Comparison of ENCODE assay signal across 7 cellular contexts in the genomic region with DNA sequence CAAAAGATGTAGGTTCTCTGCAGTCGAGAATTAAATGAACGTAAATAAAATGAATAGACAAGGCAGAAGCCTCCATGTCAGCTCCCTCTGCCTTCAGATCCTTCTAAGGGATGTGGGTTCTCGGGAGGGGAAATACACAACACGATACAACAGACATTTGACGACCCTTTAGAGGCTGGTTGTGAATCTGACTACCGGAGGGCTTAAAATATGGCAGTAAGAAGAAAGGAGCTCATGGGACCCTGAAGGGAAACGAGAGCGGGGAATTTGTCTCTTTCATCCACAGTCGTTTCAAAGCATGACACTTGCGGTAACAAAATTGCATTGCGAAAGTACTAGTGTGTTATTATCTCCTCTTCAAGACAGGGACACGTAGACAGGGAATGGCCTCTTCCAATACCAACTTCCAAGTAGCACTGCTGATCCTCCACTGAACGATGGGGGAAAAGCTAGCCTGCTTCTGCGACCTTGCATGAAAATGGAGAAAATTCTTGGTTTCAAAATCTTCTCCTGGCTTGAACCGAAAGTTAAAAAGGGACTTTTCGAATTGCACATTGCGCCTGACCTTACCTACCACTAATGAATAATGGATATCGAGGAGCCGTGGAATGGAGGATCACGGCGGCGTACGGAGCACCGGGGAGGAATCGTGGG. TPM values are rescaled to one million over a fixed set of nuclear protein-coding genes. Genes with fewer than 3 reads are reported as not detected.
A peak's percentile ranks its signal among the peaks of the same experiment; 100 is the strongest.
DNase-seq lines count a peak whose midpoint lies in the region; ATAC-seq, FAIRE-seq and TF ChIP-seq lines count a peak whose summit lies in the region.

No MANE protein-coding gene starts in this region.

- no peak overlapping the region for H4K91ac ChIP-seq in IMR-90 (ENCODE audit: insufficient read depth, low read depth, low read length)

- H3K9ac ChIP-seq in IMR-90 (ENCODE audit: low read depth, low read length) = peak overlapping the region; percentile 15; the same call in 1 of the 2 replicates
- peak overlapping the region; percentile 51 to 72 for H3K9ac ChIP-seq in stomach smooth muscle (ENCODE audit: low read length in 2 of 2)

- H3K56ac ChIP-seq in IMR-90 (ENCODE audit: extremely low read depth, insufficient read depth, low read length) = no peak overlapping the region

- no peak overlapping the region for H2BK15ac ChIP-seq in IMR-90 (ENCODE audit: low read depth, low read length)

- no TSS peak for BruUV-seq in IMR-90 (replicated peaks; lab: Mats Ljungman, UMichigan)

- no peak for ATAC-seq in IMR-90 (ENCODE audit: low read depth)

- CTCF ChIA-PET in IMR-90 (lab: Yijun Ruan, JAX) = interaction anchor here (0.9 kb wide), 1 partner anchor 31 kb away, joined by 3 read pairs; no protein-coding TSS in a partner anchor

- no peak for TF ChIP-seq CTCF in GM12875 (IDR thresholded peaks at IDR 0.05; ENCODE audit: borderline replicate concordance, insufficient read depth, low read depth, low read length)
- no peak for TF ChIP-seq CTCF in IMR-90 (conservative IDR thresholded peaks at IDR 0.05; ENCODE audit: low read depth, low read length)

- intact Hi-C loops in IMR-90 (cut with micrococcal nuclease) = no loop called here

- in situ Hi-C loops in IMR-90 (cut with MboI; ENCODE audit: low sequenced_read_pairs) = no loop called here

- H3K79me1 ChIP-seq in IMR-90 (ENCODE audit: low read depth in 1 of 2, low read length in 2 of 2) = peaks cover 11 to 26% of the 10 kb centered on the region in 2 experiments

- no peaks in the 10 kb centered on the region; the same call in 1 of the 2 replicates for H3K4me1 ChIP-seq in IMR-90 (ENCODE audit: control insufficient read depth, insufficient read depth, low read length)
- peaks cover 24% of the 10 kb centered on the region for H3K4me1 ChIP-seq in stomach smooth muscle (ENCODE audit: control insufficient read depth, insufficient read depth, low read length)

- H3K4me3 ChIP-seq in GM12875 (ENCODE audit: low read depth, low read length) (peak overlapping the region; percentile 22), IMR-90 (ENCODE audit: insufficient read depth, low read depth, low read length) (peak overlapping the region; percentile 70), stomach smooth muscle (ENCODE audit: low read length in 2 of 2) (peak overlapping the region; percentile 73 to 84)

- no peak overlapping the region for H4K5ac ChIP-seq in IMR-90 (ENCODE audit: low read depth, low read length)

- H3K4me2 ChIP-seq in IMR-90 (ENCODE audit: low read depth, low read length) = peak overlapping the region; percentile 80

- TF ChIP-seq POLR2A in IMR-90 (IDR thresholded peaks at IDR 0.05; ENCODE audit: low read depth, low read length) = no peak
- TF ChIP-seq POLR2A in GM12892 (IDR thresholded peaks at IDR 0.05; ENCODE audit: low read depth, low read length) = no peak

- peaks cover 16% of the 10 kb centered on the region; the same call in 1 of the 2 replicates for H4K20me1 ChIP-seq in IMR-90 (ENCODE audit: insufficient read depth, low read length)

- WGBS in IMR-90 (ENCODE audit: extremely low coverage in 2 of 2, insufficient read length in 1 of 2), 2 experiments = 60% methylated on average over 1 of the region's 25 CpGs; no CpG with 5 or more reads in 1 of the 2 experiments

- no peak overlapping the region for H4K8ac ChIP-seq in IMR-90 (ENCODE audit: low read depth in 2 of 2, low read length in 2 of 2)

- H2AFZ ChIP-seq in IMR-90 (replicated peaks; ENCODE audit: low read length, poor library complexity) = peak overlapping the region; percentile 94

- H3K27me3 ChIP-seq in IMR-90 (ENCODE audit: control insufficient read depth, insufficient read depth, low read length) (peaks cover 46% of the 10 kb centered on the region), stomach smooth muscle (ENCODE audit: control insufficient read depth in 1 of 2, insufficient read depth in 2 of 2, low read length in 2 of 2) (no peaks in the 10 kb centered on the region)

- H2BK120ac ChIP-seq in IMR-90 (ENCODE audit: low read depth, low read length) = no peak overlapping the region

- H2BK20ac ChIP-seq in IMR-90 (ENCODE audit: low read depth, low read length) = no peak overlapping the region

- peaks cover 12% of the 10 kb centered on the region for H3K9me1 ChIP-seq in IMR-90 (ENCODE audit: insufficient read depth, low read length)

- TF ChIP-seq RAD21 in IMR-90 (IDR thresholded peaks at IDR 0.05; ENCODE audit: low read length) = no peak

- H3K9me3 ChIP-seq in IMR-90 (ENCODE audit: control insufficient read depth, insufficient read depth, low read length) (no peaks in the 10 kb centered on the region; the same call in 1 of the 2 replicates), stomach smooth muscle (ENCODE audit: control insufficient read depth in 2 of 2, low read length in 2 of 2) (no peaks in the 10 kb centered on the region)

- dilution Hi-C loops in IMR-90 (cut with HindIII; ENCODE audit: low sequenced_read_pairs, unreplicated experiment) = no loop called here

- POLR2A ChIA-PET in IMR-90 (lab: Charles Lee; ENCODE audit: unreplicated experiment) = no interaction called here

- no peak overlapping the region for H3K14ac ChIP-seq in IMR-90 (replicated peaks; ENCODE audit: low read depth, low read length)

- H3K23ac ChIP-seq in IMR-90 (ENCODE audit: low read depth, low read length) = no peak overlapping the region

- H2AK5ac ChIP-seq in IMR-90 (ENCODE audit: low read depth, low read length) = no peak overlapping the region

- H3K18ac ChIP-seq in IMR-90 (ENCODE audit: low read depth, low read length) = no peak overlapping the region

- H2BK5ac ChIP-seq in IMR-90 (ENCODE audit: low read depth, low read length, poor library complexity, severe bottlenecking) = no peak overlapping the region

- H3K36me3 ChIP-seq in IMR-90 (ENCODE audit: control insufficient read depth, insufficient read depth, low read length) = no peaks in the 10 kb centered on the region
- H3K36me3 ChIP-seq in stomach smooth muscle (ENCODE audit: control insufficient read depth in 2 of 2, insufficient read depth in 2 of 2, low read length in 2 of 2) = no peaks in the 10 kb centered on the region

- H3K27ac ChIP-seq in IMR-90 (ENCODE audit: insufficient read depth, low read length) (no peak overlapping the region), stomach smooth muscle (ENCODE audit: low read length) (peak overlapping the region; percentile 60)

- peak; percentile 29 for DNase-seq in IMR-90
- DNase-seq in amniotic epithelial cell (ENCODE audit: low read depth) = peak; percentile 18
- DNase-seq in iris pigment epithelial cell (ENCODE audit: low read depth) = peak; percentile 30
- DNase-seq in NCI-H1436 treated with DMSO at 0.1 percent for 48 hours (lab: John Stamatoyannopoulos, UW) = no peak
- no peak for DNase-seq in GM12892 (ENCODE audit: insufficient read length)

- H2AK9ac ChIP-seq in IMR-90 (replicated peaks; ENCODE audit: low read depth, low read length, poor library complexity) = no peak overlapping the region

- no peak overlapping the region for H3K4ac ChIP-seq in IMR-90 (ENCODE audit: low read depth, low read length)

- FAIRE-seq in GM12892 (lab: Jason Lieb, UNC) = no peak

TF ChIP-seq in IMR-90, 13 proteins besides CTCF, POLR2A, EP300 and RAD21:
- TF ChIP-seq BHLHE40 (IDR thresholded peaks at IDR 0.05; ENCODE audit: low read depth, low read length) = no peak
- peak; percentile 53 for TF ChIP-seq CEBPB (IDR thresholded peaks at IDR 0.05; ENCODE audit: low read depth, low read length)
- TF ChIP-seq MXI1 (IDR thresholded peaks at IDR 0.05; ENCODE audit: borderline replicate concordance, low read depth, low read length) = no peak
- TF ChIP-seq, protein P1, sequence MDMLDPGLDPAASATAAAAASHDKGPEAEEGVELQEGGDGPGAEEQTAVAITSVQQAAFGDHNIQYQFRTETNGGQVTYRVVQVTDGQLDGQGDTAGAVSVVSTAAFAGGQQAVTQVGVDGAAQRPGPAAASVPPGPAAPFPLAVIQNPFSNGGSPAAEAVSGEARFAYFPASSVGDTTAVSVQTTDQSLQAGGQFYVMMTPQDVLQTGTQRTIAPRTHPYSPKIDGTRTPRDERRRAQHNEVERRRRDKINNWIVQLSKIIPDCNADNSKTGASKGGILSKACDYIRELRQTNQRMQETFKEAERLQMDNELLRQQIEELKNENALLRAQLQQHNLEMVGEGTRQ (IDR thresholded peaks at IDR 0.05; ENCODE audit: low read depth, low read length) = no peak
- no peak for TF ChIP-seq SMC3 (IDR thresholded peaks at IDR 0.05; ENCODE audit: low read depth, low read length)
- TF ChIP-seq CHD1 (IDR thresholded peaks at IDR 0.05; ENCODE audit: low read depth, low read length) = no peak
- TF ChIP-seq, protein P2, sequence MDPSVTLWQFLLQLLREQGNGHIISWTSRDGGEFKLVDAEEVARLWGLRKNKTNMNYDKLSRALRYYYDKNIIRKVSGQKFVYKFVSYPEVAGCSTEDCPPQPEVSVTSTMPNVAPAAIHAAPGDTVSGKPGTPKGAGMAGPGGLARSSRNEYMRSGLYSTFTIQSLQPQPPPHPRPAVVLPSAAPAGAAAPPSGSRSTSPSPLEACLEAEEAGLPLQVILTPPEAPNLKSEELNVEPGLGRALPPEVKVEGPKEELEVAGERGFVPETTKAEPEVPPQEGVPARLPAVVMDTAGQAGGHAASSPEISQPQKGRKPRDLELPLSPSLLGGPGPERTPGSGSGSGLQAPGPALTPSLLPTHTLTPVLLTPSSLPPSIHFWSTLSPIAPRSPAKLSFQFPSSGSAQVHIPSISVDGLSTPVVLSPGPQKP (IDR thresholded peaks at IDR 0.05; ENCODE audit: borderline replicate concordance, low read depth, low read length) = no peak
- TF ChIP-seq MAFK (IDR thresholded peaks at IDR 0.05; ENCODE audit: low read depth, low read length) = no peak

RNA-seq across cellular contexts. Expression of a gene that starts 1.2 kb away (rescaled TPM):
- 2.7 and 3.6 TPM in 2 replicates for total RNA-seq in IMR-90 (2012; rRNA removed)
- 1.6 and 1.9 TPM in 2 replicates for polyA plus RNA-seq in IMR-90 (2012; rRNA removed)
- 0.61 and 1.1 TPM in 2 replicates for polyA plus RNA-seq in IMR-90 (2012; cell fraction: cytosol; rRNA removed)
- 3.7 and 3.8 TPM in 2 replicates for polyA plus RNA-seq in IMR-90 (2012; cell fraction: nucleus; rRNA removed; ENCODE audit: low replicate concordance)
- polyA plus RNA-seq in GM12892 (2012; ENCODE audit: missing spikeins) = 1.4 TPM

Comparison
In these comparisons a context has a peak if more than half of its experiments do, and no peak if none do; other contexts are left out.
1. H3K4me3 ChIP-seq: peak in every context shown above with its lines; median percentile 78 in stomach smooth muscle; 70 in IMR-90; 22 in GM12875.
2. DNase-seq: peak in IMR-90 (single experiment), amniotic epithelial cell (single experiment) and iris pigment epithelial cell (single experiment); none in NCI-H1436 treated with DMSO at 0.1 percent for 48 hours (single experiment) and GM12892 (single experiment).